In genomic region chr20:50092436-50092835, GRCh38 we compare ENCODE assay signal across 2 cellular contexts.
TF ChIP-seq lines count a peak whose summit lies in the region.

No MANE protein-coding gene starts in this region.

TF ChIP-seq in K562, 482 proteins besides CTCF, POLR2A, EP300 and RAD21:
- TF ChIP-seq HCFC1 (IDR thresholded peaks at IDR 0.05; ENCODE audit: low read depth, low read length) (no peak), CBX3 (IDR thresholded peaks at IDR 0.05; ENCODE audit: borderline replicate concordance in 1 of 2, low read length in 2 of 2) (no peak), YBX1 (IDR thresholded peaks at IDR 0.05) (no peak), RFX5 (IDR thresholded peaks at IDR 0.05; ENCODE audit: low read depth, low read length) (no peak), HMG20B (CRISPR knock-in tag; IDR thresholded peaks at IDR 0.05) (no peak), DPF2 (IDR thresholded peaks at IDR 0.05) (no peak), TCF7 (IDR thresholded peaks at IDR 0.05; ENCODE audit: borderline replicate concordance) (no peak), ZNF609 (CRISPR knock-in tag; IDR thresholded peaks at IDR 0.05; ENCODE audit: borderline replicate concordance) (no peak)

TF ChIP-seq in HepG2, 621 proteins besides CTCF, POLR2A, EP300 and RAD21:
- TF ChIP-seq SMAD9 (CRISPR knock-in tag; IDR thresholded peaks at IDR 0.05) (0 out of 2 replicates have a peak, but pooled peaks have one; percentile 31), HOXA9 (CRISPR knock-in tag; IDR thresholded peaks at IDR 0.05; ENCODE audit: borderline replicate concordance) (no peak)
